Comparison of ENCODE assay signal across 15 cellular contexts in genomic region chr3:9781978-9782575, GRCh38. TPM values are rescaled to one million over a fixed set of nuclear protein-coding genes. Genes with fewer than 3 reads are reported as not detected.
DNase-seq lines count a peak whose midpoint lies in the region; ATAC-seq and TF ChIP-seq lines count a peak whose summit lies in the region.
"Had no signal": no experiment of that assay in that cellular context is flagged by ENCODE, and none has a peak within 500 bp of the region (broad histone marks: within the 10 kb centered on the region; RNA-seq: fewer than 3 reads in every experiment).

No MANE protein-coding gene starts in this region.

- intact Hi-C loops in body of pancreas (cut with DNase I) = no loop called here

- H3K4me1 ChIP-seq in body of pancreas = no peaks in the 10 kb centered on the region
- H3K4me1 ChIP-seq: psoas muscle had no signal

- H3K27ac ChIP-seq in cingulate gyrus (ENCODE audit: low read depth, low read length) (peak overlapping the region; percentile 54), body of pancreas (no peak overlapping the region)
- H3K27ac ChIP-seq: foreskin keratinocyte, psoas muscle had no signal

- no peak for TF ChIP-seq CTCF in body of pancreas (IDR thresholded peaks at IDR 0.05)

- H3K36me3 ChIP-seq in body of pancreas (replicated peaks in 1 of 2; ENCODE audit: insufficient read depth in 1 of 2, low read depth in 2 of 2) = peaks cover 4 to 9% of the 10 kb centered on the region in 2 donors

- WGBS in body of pancreas, 2 donors = 50 to 59% methylated on average over 3 of the region's 3 CpGs

- peak overlapping the region; percentile 47 for H3K27ac Mint-ChIP-seq in activated T-cell treated with anti-CD3 and anti-CD28 coated beads, Interleukin-2, amount 50 U/mL, for 24 hours
- peak overlapping the region; percentile 99 for H3K27ac Mint-ChIP-seq in stimulated activated effector memory CD8-positive, alpha-beta T cell treated with anti-CD3 and anti-CD28 coated beads, Interleukin-12 subunit alpha, Interleukin-12 subunit beta, amount 100 ng/mL, for 72 hours

- no peak for ATAC-seq in stimulated activated effector memory CD8-positive, alpha-beta T cell treated with anti-CD3 and anti-CD28 coated beads, Interleukin-12 subunit alpha, Interleukin-12 subunit beta, amount 100 ng/mL, for 72 hours
- no peak for ATAC-seq in GM18511 (IDR thresholded peaks at IDR 0.05; ENCODE audit: unreplicated experiment)
- no peak for ATAC-seq in GM19395 (IDR thresholded peaks at IDR 0.05; ENCODE audit: unreplicated experiment)
- ATAC-seq in body of pancreas = no peak
- ATAC-seq: foreskin keratinocyte had no signal

- no peaks in the 10 kb centered on the region for H3K27me3 Mint-ChIP-seq in activated T-cell treated with anti-CD3 and anti-CD28 coated beads, Interleukin-2, amount 50 U/mL, for 24 hours

- H3K9me3 ChIP-seq in body of pancreas = no peaks in the 10 kb centered on the region
- H3K9me3 ChIP-seq: mucosa of descending colon, psoas muscle had no signal

- TF ChIP-seq POLR2A in body of pancreas (IDR thresholded peaks at IDR 0.05) = no peak

- H3K27me3 ChIP-seq in body of pancreas = no peaks in the 10 kb centered on the region
- H3K27me3 ChIP-seq: foreskin keratinocyte had no signal

- H3K4me3 Mint-ChIP-seq in activated T-cell treated with anti-CD3 and anti-CD28 coated beads, Interleukin-2, amount 50 U/mL, for 24 hours = no peak overlapping the region
- no peak overlapping the region for H3K4me3 Mint-ChIP-seq in stimulated activated effector memory CD8-positive, alpha-beta T cell treated with anti-CD3 and anti-CD28 coated beads, Interleukin-12 subunit alpha, Interleukin-12 subunit beta, amount 100 ng/mL, for 72 hours

- no peak overlapping the region for H3K4me3 ChIP-seq in body of pancreas
- H3K4me3 ChIP-seq: mucosa of descending colon, psoas muscle had no signal

- H3K36me3 Mint-ChIP-seq in activated T-cell treated with anti-CD3 and anti-CD28 coated beads, Interleukin-2, amount 50 U/mL, for 24 hours (ENCODE audit: low read depth) = peaks cover 80% of the 10 kb centered on the region
- H3K36me3 Mint-ChIP-seq in stimulated activated effector memory CD8-positive, alpha-beta T cell treated with anti-CD3 and anti-CD28 coated beads, Interleukin-12 subunit alpha, Interleukin-12 subunit beta, amount 100 ng/mL, for 72 hours = peaks cover 90% of the 10 kb centered on the region

- H3K4me1 Mint-ChIP-seq in activated T-cell treated with anti-CD3 and anti-CD28 coated beads, Interleukin-2, amount 50 U/mL, for 24 hours (ENCODE audit: low read depth) = peaks cover 69% of the 10 kb centered on the region
- peaks cover 62% of the 10 kb centered on the region for H3K4me1 Mint-ChIP-seq in stimulated activated effector memory CD8-positive, alpha-beta T cell treated with anti-CD3 and anti-CD28 coated beads, Interleukin-12 subunit alpha, Interleukin-12 subunit beta, amount 100 ng/mL, for 72 hours

- DNase-seq in activated T-cell treated with anti-CD3 and anti-CD28 coated beads, Interleukin-2, amount 50 U/mL, for 24 hours = no peak
- no peak for DNase-seq in activated T-cell treated with anti-CD3 and anti-CD28 coated beads, Interleukin-2, amount 50 U/mL, for 48 hours
- peak; percentile 49 for DNase-seq in NCI-H2196 (lab: John Stamatoyannopoulos, UW; ENCODE audit: unreplicated experiment)
- no peak for DNase-seq in stimulated activated effector memory CD8-positive, alpha-beta T cell treated with anti-CD3 and anti-CD28 coated beads, Interleukin-12 subunit alpha, Interleukin-12 subunit beta, amount 100 ng/mL, for 72 hours (ENCODE audit: low spot score in 2 of 2)
- no peak for DNase-seq in body of pancreas
- DNase-seq: activated CD8-positive, alpha-beta memory T cell treated with anti-CD3 and anti-CD28 coated beads, Interleukin-2, amount 50 U/mL, for 48 hours; effector CD8-positive, alpha-beta T cell; foreskin keratinocyte; mucosa of descending colon; NCI-H1105; NCI-H748 treated with DMSO at 0.1 percent for 48 hours; psoas muscle had no signal

- peaks cover 2% of the 10 kb centered on the region for H3K9me3 Mint-ChIP-seq in activated T-cell treated with anti-CD3 and anti-CD28 coated beads, Interleukin-2, amount 50 U/mL, for 24 hours
- no peaks in the 10 kb centered on the region for H3K9me3 Mint-ChIP-seq in stimulated activated effector memory CD8-positive, alpha-beta T cell treated with anti-CD3 and anti-CD28 coated beads, Interleukin-12 subunit alpha, Interleukin-12 subunit beta, amount 100 ng/mL, for 72 hours

RNA-seq across cellular contexts. Expression of gene TADA3, which starts 10.2 kb away (rescaled TPM):
- total RNA-seq in body of pancreas = 10 to 100 TPM; 37.4 to 37.6 TPM

RNA-seq across cellular contexts. Expression of gene ARPC4, which starts 10.8 kb away (rescaled TPM):
- total RNA-seq in body of pancreas = 10 to 100 TPM; 33.6 to 57.1 TPM

RNA-seq across cellular contexts. Expression of gene CAMK1, which starts 12.3 kb away (rescaled TPM):
- total RNA-seq in body of pancreas = 10 to 100 TPM; 10.9 to 34.9 TPM

RNA-seq across cellular contexts. Expression of gene TTLL3, which starts 28.0 kb away (rescaled TPM):
- 10 to 100 TPM; 24.1 to 88.0 TPM for total RNA-seq in body of pancreas

RNA-seq across cellular contexts. Expression of gene OGG1, which starts 32.3 kb away (rescaled TPM):
- 10 to 100 TPM; 18.1 to 28.3 TPM for total RNA-seq in body of pancreas
